ENCODE assay signal across 1 cellular context in the genomic region with DNA sequence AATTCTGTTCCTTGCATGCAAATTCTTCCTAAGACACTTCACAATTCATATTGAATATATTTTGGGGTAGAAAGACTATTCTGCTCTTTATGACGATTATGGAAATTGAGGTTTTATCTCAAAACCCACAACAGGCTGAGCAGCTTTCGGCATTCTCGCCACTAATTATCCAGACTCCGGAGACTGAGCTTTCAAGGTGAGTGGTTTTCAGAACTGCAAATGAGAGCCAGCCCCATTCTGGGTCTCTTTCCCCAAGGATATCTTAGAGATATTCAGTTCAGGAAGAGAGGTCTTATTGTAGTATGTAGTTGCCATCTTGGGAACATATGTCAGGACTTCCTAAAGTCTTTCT.
TF ChIP-seq lines count a peak whose summit lies in the region.

No MANE protein-coding gene starts in this region.

TF ChIP-seq in IMR-90, 13 proteins besides CTCF, POLR2A, EP300 and RAD21:
- TF ChIP-seq BHLHE40 (IDR thresholded peaks at IDR 0.05; ENCODE audit: low read depth, low read length) (no peak), RCOR1 (IDR thresholded peaks at IDR 0.05; ENCODE audit: insufficient replicate concordance, low read length) (no peak), SMC3 (IDR thresholded peaks at IDR 0.05; ENCODE audit: low read depth, low read length) (no peak), RFX5 (IDR thresholded peaks at IDR 0.05; ENCODE audit: low read depth, low read length) (no peak), CHD1 (IDR thresholded peaks at IDR 0.05; ENCODE audit: low read depth, low read length) (no peak), NFE2L2 (IDR thresholded peaks at IDR 0.05; ENCODE audit: low read depth, low read length) (no peak), CEBPB (IDR thresholded peaks at IDR 0.05; ENCODE audit: low read depth, low read length) (no peak), MAFK (IDR thresholded peaks at IDR 0.05; ENCODE audit: low read depth, low read length) (no peak), MAZ (IDR thresholded peaks at IDR 0.05; ENCODE audit: borderline replicate concordance, low read depth, low read length) (no peak), MXI1 (IDR thresholded peaks at IDR 0.05; ENCODE audit: borderline replicate concordance, low read depth, low read length) (no peak)
- TF ChIP-seq, protein P1, sequence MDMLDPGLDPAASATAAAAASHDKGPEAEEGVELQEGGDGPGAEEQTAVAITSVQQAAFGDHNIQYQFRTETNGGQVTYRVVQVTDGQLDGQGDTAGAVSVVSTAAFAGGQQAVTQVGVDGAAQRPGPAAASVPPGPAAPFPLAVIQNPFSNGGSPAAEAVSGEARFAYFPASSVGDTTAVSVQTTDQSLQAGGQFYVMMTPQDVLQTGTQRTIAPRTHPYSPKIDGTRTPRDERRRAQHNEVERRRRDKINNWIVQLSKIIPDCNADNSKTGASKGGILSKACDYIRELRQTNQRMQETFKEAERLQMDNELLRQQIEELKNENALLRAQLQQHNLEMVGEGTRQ (IDR thresholded peaks at IDR 0.05; ENCODE audit: low read depth, low read length), result no peak
- TF ChIP-seq, protein P2, sequence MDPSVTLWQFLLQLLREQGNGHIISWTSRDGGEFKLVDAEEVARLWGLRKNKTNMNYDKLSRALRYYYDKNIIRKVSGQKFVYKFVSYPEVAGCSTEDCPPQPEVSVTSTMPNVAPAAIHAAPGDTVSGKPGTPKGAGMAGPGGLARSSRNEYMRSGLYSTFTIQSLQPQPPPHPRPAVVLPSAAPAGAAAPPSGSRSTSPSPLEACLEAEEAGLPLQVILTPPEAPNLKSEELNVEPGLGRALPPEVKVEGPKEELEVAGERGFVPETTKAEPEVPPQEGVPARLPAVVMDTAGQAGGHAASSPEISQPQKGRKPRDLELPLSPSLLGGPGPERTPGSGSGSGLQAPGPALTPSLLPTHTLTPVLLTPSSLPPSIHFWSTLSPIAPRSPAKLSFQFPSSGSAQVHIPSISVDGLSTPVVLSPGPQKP (IDR thresholded peaks at IDR 0.05; ENCODE audit: borderline replicate concordance, low read depth, low read length), result no peak
